8 cellular contexts compared by ENCODE assay signal in genomic region chr2:61065706-61066688, GRCh38.
DNase-seq lines count a peak whose midpoint lies in the region; ATAC-seq and FAIRE-seq lines count a peak whose summit lies in the region.

Gene SANBR, plus strand, starts transcription at chr2:61065871. Its CDS starts 4,480 bp downstream, at chr2:61070351.

- peak; percentile 76 for FAIRE-seq in urothelium cell line (lab: Jason Lieb, UNC)

- ATAC-seq in GM18498 (IDR thresholded peaks at IDR 0.05; ENCODE audit: unreplicated experiment): peak; percentile 96
- peak; percentile 92 for ATAC-seq in HG02840 (IDR thresholded peaks at IDR 0.05; ENCODE audit: low FRiP score, unreplicated experiment)

- DNase-seq in NCI-H1436 treated with DMSO at 0.1 percent for 48 hours (lab: John Stamatoyannopoulos, UW) (peak; percentile 81), T-helper 2 cell (peak; percentile 77 to 92 (median 80)), anterior cingulate cortex (lab: John Stamatoyannopoulos, UW) (peak; percentile 32 to 93 (median 83)), hepatic stellate cell (ENCODE audit: low spot score) (peak; percentile 90), putamen (ENCODE audit: low spot score) (peak; percentile 92), urothelium cell line (ENCODE audit: low spot score) (peak; percentile 98)

Comparison
In these comparisons a context has a peak if more than half of its experiments do, and no peak if none do; other contexts are left out.
1. Peak in every context shown above with its lines: DNase-seq and ATAC-seq.